22 cellular contexts compared by ENCODE assay signal in the genomic region with DNA sequence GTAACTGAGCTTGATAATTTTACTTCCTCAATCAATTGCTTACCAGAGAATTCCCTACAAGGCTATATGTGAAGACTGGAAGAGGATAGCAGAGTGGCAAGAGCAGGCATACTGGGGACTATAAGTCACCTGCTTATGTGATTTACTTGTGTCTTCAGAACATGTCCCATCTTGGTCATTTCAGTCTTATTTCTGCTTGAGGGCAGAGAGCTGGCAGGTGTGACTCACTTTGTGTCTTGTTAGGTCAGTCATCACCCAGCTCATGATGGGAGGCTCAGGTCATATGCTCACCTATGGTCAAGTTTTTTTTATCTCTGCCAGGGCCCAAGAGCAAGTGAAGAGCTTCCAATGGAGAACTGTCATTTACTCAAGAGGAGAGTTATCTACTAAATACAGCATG. TPM values are rescaled to one million over a fixed set of nuclear protein-coding genes. Genes with fewer than 3 reads are reported as not detected.
DNase-seq lines count a peak whose midpoint lies in the region; ATAC-seq and TF ChIP-seq lines count a peak whose summit lies in the region.
"Had no signal": no experiment of that assay in that cellular context is flagged by ENCODE, and none has a peak within 500 bp of the region (broad histone marks: within the 10 kb centered on the region; RNA-seq: fewer than 3 reads in every experiment).

No MANE protein-coding gene starts in this region.

- BruUV-seq in PC-9 (replicated peaks; lab: Mats Ljungman, UMichigan), result no TSS peak

- 0 out of 2 replicates have a peak, but pooled peaks cover 6% of the 10 kb centered on the region for H4K20me1 ChIP-seq in PC-9 (ENCODE audit: insufficient read depth)

- peaks cover 41% of the 10 kb centered on the region for H3K36me3 Mint-ChIP-seq in activated T-cell treated with anti-CD3 and anti-CD28 coated beads, Interleukin-2, amount 50 U/mL, for 24 hours (ENCODE audit: low read depth)
- peaks cover 13% of the 10 kb centered on the region for H3K36me3 Mint-ChIP-seq in activated T-cell treated with anti-CD3 and anti-CD28 coated beads, Interleukin-2, amount 50 U/mL, for 4 hours (ENCODE audit: insufficient read depth)
- H3K36me3 Mint-ChIP-seq in stimulated activated effector memory CD8-positive, alpha-beta T cell treated with anti-CD3 and anti-CD28 coated beads, Interleukin-12 subunit alpha, Interleukin-12 subunit beta, amount 100 ng/mL, for 72 hours, result peaks cover 18% of the 10 kb centered on the region

- H3K27ac ChIP-seq in PC-9, result no peak overlapping the region

- peaks cover 66% of the 10 kb centered on the region for H3K4me1 ChIP-seq in PC-9 (replicated peaks; ENCODE audit: insufficient read depth)

- H3K27me3 ChIP-seq in PC-9 (ENCODE audit: insufficient read depth, low read depth), result no peaks in the 10 kb centered on the region
- H3K27me3 ChIP-seq: MG63 had no signal

- H3K4me3 Mint-ChIP-seq in activated T-cell treated with anti-CD3 and anti-CD28 coated beads, Interleukin-2, amount 50 U/mL, for 24 hours, result no peak overlapping the region
- no peak overlapping the region for H3K4me3 Mint-ChIP-seq in activated T-cell treated with anti-CD3 and anti-CD28 coated beads, Interleukin-2, amount 50 U/mL, for 4 hours
- no peak overlapping the region for H3K4me3 Mint-ChIP-seq in stimulated activated effector memory CD8-positive, alpha-beta T cell treated with anti-CD3 and anti-CD28 coated beads, Interleukin-12 subunit alpha, Interleukin-12 subunit beta, amount 100 ng/mL, for 72 hours
- H3K4me3 Mint-ChIP-seq: CD8-positive, alpha-beta memory T cell; HFFc6 had no signal

- peaks cover 31% of the 10 kb centered on the region for H3K79me2 ChIP-seq in PC-9 (ENCODE audit: low read depth)

- peaks cover 5% of the 10 kb centered on the region; the same call in 1 of the 2 replicates for H3K9me2 ChIP-seq in PC-9 (ENCODE audit: insufficient read depth)

- peak overlapping the region; percentile 2; the same call in 1 of the 2 replicates for H3K4me2 ChIP-seq in PC-9

- TF ChIP-seq CTCF in PC-9 (conservative IDR thresholded peaks at IDR 0.05) (no peak), epithelial cell of esophagus (IDR thresholded peaks at IDR 0.05; ENCODE audit: insufficient read depth, low read depth, low read length, missing control alignments) (no peak)

- POLR2A ChIA-PET in PC-9 (lab: Charles Lee; ENCODE audit: unreplicated experiment), result no interaction called here

- H3K4me3 ChIP-seq in PC-9 (no peak overlapping the region), epithelial cell of esophagus (ENCODE audit: low read length) (no peak overlapping the region)
- H3K4me3 ChIP-seq: MG63 had no signal

- no peak for DNase-seq in activated T-cell treated with anti-CD3 and anti-CD28 coated beads, Interleukin-2, amount 50 U/mL, for 24 hours
- DNase-seq in activated T-cell treated with anti-CD3 and anti-CD28 coated beads, Interleukin-2, amount 50 U/mL, for 4 hours, result no peak
- DNase-seq in PC-9, result peak in 1 of 2 experiments; percentile 74
- DNase-seq in epithelial cell of esophagus (ENCODE audit: low read depth), result peak; percentile 72
- DNase-seq in stimulated activated effector memory CD8-positive, alpha-beta T cell treated with anti-CD3 and anti-CD28 coated beads, Interleukin-12 subunit alpha, Interleukin-12 subunit beta, amount 100 ng/mL, for 72 hours (ENCODE audit: low spot score in 2 of 2), result peak in 1 of 2 donors; percentile 49
- DNase-seq in left cardiac atrium, result no peak
- DNase-seq: Calu3; CD8-positive, alpha-beta memory T cell; EL; H7; HFFc6; MG63; NCI-H1048; NCI-H1417 treated with DMSO at 0.1 percent for 48 hours; NCI-H187; NCI-H446; NCI-H526; OCI-M1; Right ventricle myocardium superior had no signal

- CTCF ChIA-PET in PC-9 (lab: Charles Lee), result interaction anchor here (0.7 kb wide), 2 partner anchors 35 to 632 kb away, joined by 3 to 4 read pairs; no protein-coding TSS in a partner anchor

- no peak for ATAC-seq in activated T-cell treated with anti-CD3 and anti-CD28 coated beads, Interleukin-2, amount 50 U/mL, for 4 hours
- peak; percentile 68 for ATAC-seq in stimulated activated effector memory CD8-positive, alpha-beta T cell treated with anti-CD3 and anti-CD28 coated beads, Interleukin-12 subunit alpha, Interleukin-12 subunit beta, amount 100 ng/mL, for 72 hours
- ATAC-seq in GM19324 (IDR thresholded peaks at IDR 0.05; ENCODE audit: low FRiP score, unreplicated experiment) (no peak), left cardiac atrium (no peak)

- no peak overlapping the region for H2AFZ ChIP-seq in PC-9

- no peaks in the 10 kb centered on the region for H3K9me3 ChIP-seq in PC-9 (ENCODE audit: insufficient read depth, low read depth)
- H3K9me3 ChIP-seq: MG63 had no signal

- peaks cover 17% of the 10 kb centered on the region for H3F3A ChIP-seq in PC-9 (ENCODE audit: insufficient read depth, low read depth)

- peaks cover 12% of the 10 kb centered on the region for H3K36me3 ChIP-seq in PC-9 (ENCODE audit: low read depth)
- H3K36me3 ChIP-seq: MG63 had no signal

- no peaks in the 10 kb centered on the region for H3K9me3 Mint-ChIP-seq in activated T-cell treated with anti-CD3 and anti-CD28 coated beads, Interleukin-2, amount 50 U/mL, for 24 hours
- H3K9me3 Mint-ChIP-seq in activated T-cell treated with anti-CD3 and anti-CD28 coated beads, Interleukin-2, amount 50 U/mL, for 4 hours, result no peaks in the 10 kb centered on the region
- H3K9me3 Mint-ChIP-seq in stimulated activated effector memory CD8-positive, alpha-beta T cell treated with anti-CD3 and anti-CD28 coated beads, Interleukin-12 subunit alpha, Interleukin-12 subunit beta, amount 100 ng/mL, for 72 hours, result no peaks in the 10 kb centered on the region
- H3K9me3 Mint-ChIP-seq: CD8-positive, alpha-beta memory T cell; HFFc6 had no signal

- intact Hi-C loops in PC-9 (cut with micrococcal nuclease; ENCODE audit: unreplicated experiment) (no loop called here), left cardiac atrium (cut with DNase I) (loop anchor here in 1 of 2 donors (10.0 kb wide), 1 partner anchor 692 kb away; no protein-coding TSS in a partner anchor)

- H3K4me1 Mint-ChIP-seq in activated T-cell treated with anti-CD3 and anti-CD28 coated beads, Interleukin-2, amount 50 U/mL, for 24 hours (ENCODE audit: low read depth), result peaks cover 35% of the 10 kb centered on the region
- peaks cover 32% of the 10 kb centered on the region for H3K4me1 Mint-ChIP-seq in activated T-cell treated with anti-CD3 and anti-CD28 coated beads, Interleukin-2, amount 50 U/mL, for 4 hours (ENCODE audit: low read depth)
- peaks cover 31% of the 10 kb centered on the region for H3K4me1 Mint-ChIP-seq in stimulated activated effector memory CD8-positive, alpha-beta T cell treated with anti-CD3 and anti-CD28 coated beads, Interleukin-12 subunit alpha, Interleukin-12 subunit beta, amount 100 ng/mL, for 72 hours

- H3K27me3 Mint-ChIP-seq in activated T-cell treated with anti-CD3 and anti-CD28 coated beads, Interleukin-2, amount 50 U/mL, for 24 hours, result no peaks in the 10 kb centered on the region
- H3K27me3 Mint-ChIP-seq in activated T-cell treated with anti-CD3 and anti-CD28 coated beads, Interleukin-2, amount 50 U/mL, for 4 hours (ENCODE audit: low read depth), result no peaks in the 10 kb centered on the region

- peak overlapping the region; percentile 4 for H3K27ac Mint-ChIP-seq in activated T-cell treated with anti-CD3 and anti-CD28 coated beads, Interleukin-2, amount 50 U/mL, for 24 hours
- peak overlapping the region; percentile 63 for H3K27ac Mint-ChIP-seq in stimulated activated effector memory CD8-positive, alpha-beta T cell treated with anti-CD3 and anti-CD28 coated beads, Interleukin-12 subunit alpha, Interleukin-12 subunit beta, amount 100 ng/mL, for 72 hours
- H3K27ac Mint-ChIP-seq: HFFc6 had no signal

RNA-seq across cellular contexts. Expression of gene SRSF8, which starts 6.2 kb away (rescaled TPM):
- total RNA-seq in activated T-cell treated with anti-CD3 and anti-CD28 coated beads, Interleukin-2, amount 50 U/mL, for 4 hours, result 10 to 100 TPM; 51.7 to 63.4 (median 56.1) TPM
- total RNA-seq in PC-9 (2021), result 22.9 and 24.2 TPM in 2 replicates
- 10 to 100 TPM; 23.5 to 37.2 TPM for total RNA-seq in left cardiac atrium

RNA-seq across cellular contexts. Expression of gene ENDOD1, which starts 16.7 kb away (rescaled TPM):
- total RNA-seq in activated T-cell treated with anti-CD3 and anti-CD28 coated beads, Interleukin-2, amount 50 U/mL, for 4 hours, result 10 to 100 TPM; 15.1 to 30.4 (median 21.0) TPM
- 8.0 and 8.1 TPM in 2 replicates for total RNA-seq in PC-9 (2021)
- total RNA-seq in left cardiac atrium, result 10 to 100 TPM; 13.4 to 19.8 TPM

RNA-seq across cellular contexts. Expression of gene KDM4F, which starts 23.7 kb away (rescaled TPM):
- total RNA-seq in activated T-cell treated with anti-CD3 and anti-CD28 coated beads, Interleukin-2, amount 50 U/mL, for 4 hours, result not detected
- total RNA-seq in PC-9 (2021) (not detected in 2 replicates), left cardiac atrium (not detected)
- total RNA-seq: Calu3; CD8-positive, alpha-beta memory T cell; H7; HFFc6; LHCN-M2; Right ventricle myocardium superior; RPMI7951 had no signal

RNA-seq across cellular contexts. Expression of gene KDM4E, which starts 47.9 kb away (rescaled TPM):
- total RNA-seq in activated T-cell treated with anti-CD3 and anti-CD28 coated beads, Interleukin-2, amount 50 U/mL, for 4 hours, result not detected
- total RNA-seq in PC-9 (2021) (not detected in 2 replicates), left cardiac atrium (not detected)
- total RNA-seq: Calu3; CD8-positive, alpha-beta memory T cell; H7; HFFc6; LHCN-M2; Right ventricle myocardium superior; RPMI7951 had no signal
